ENCODE assay signal across 2 cellular contexts in genomic region chr1:35177237-35177786, GRCh38.
TF ChIP-seq lines count a peak whose summit lies in the region.

No MANE protein-coding gene starts in this region.

TF ChIP-seq in A549, 52 proteins besides CTCF, POLR2A, EP300 and RAD21 (continued from another document):
- no peak for TF ChIP-seq REST (IDR thresholded peaks at IDR 0.05)

TF ChIP-seq in GM12878, 131 proteins besides CTCF, POLR2A, EP300 and RAD21 (continued from another document):
- TF ChIP-seq ZNF687 (IDR thresholded peaks at IDR 0.05) (no peak), PML (IDR thresholded peaks at IDR 0.05; ENCODE audit: low read length) (no peak; the same call in 1 of the 2 replicates), DPF2 (IDR thresholded peaks at IDR 0.05) (no peak), E2F8 (IDR thresholded peaks at IDR 0.05; ENCODE audit: low read depth, partially characterized antibody) (no peak), EED (IDR thresholded peaks at IDR 0.05; ENCODE audit: low read depth) (no peak), IRF3 (IDR thresholded peaks at IDR 0.05) (no peak), ZNF274 (IDR thresholded peaks at IDR 0.05; ENCODE audit: insufficient read depth, insufficient read length) (no peak), ZZZ3 (IDR thresholded peaks at IDR 0.05; ENCODE audit: control insufficient read depth, insufficient read length, low read depth) (no peak), BACH1 (IDR thresholded peaks at IDR 0.05; ENCODE audit: borderline replicate concordance) (peak; percentile 54; the same call in 1 of the 2 replicates), ASH2L (IDR thresholded peaks at IDR 0.05; ENCODE audit: borderline replicate concordance, low read depth) (no peak)
TF ChIP-seq in GM12878: peak in this region for 2.
